28 cellular contexts compared by ENCODE assay signal in the genomic region with DNA sequence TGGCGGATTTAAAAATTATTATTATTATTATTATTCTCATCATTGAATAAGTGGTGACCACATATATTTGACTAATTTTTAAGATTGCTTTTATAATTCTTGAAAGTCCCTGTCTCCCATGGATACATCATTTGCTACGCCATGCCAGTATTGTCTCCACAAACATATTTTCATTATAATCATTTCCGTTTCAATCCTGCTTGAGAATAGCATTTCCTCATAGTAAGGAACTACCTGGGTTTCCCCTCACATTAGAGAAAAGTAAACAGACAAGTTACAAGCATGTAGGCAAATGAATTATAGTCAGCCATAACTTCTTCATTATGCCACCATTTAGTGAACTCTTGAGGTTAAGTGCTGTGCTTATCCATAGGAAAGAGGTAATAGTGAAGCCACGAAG.
"Had no signal": no experiment of that assay in that cellular context is flagged by ENCODE, and none has a peak within 500 bp of the region (broad histone marks: within the 10 kb centered on the region; RNA-seq: fewer than 3 reads in every experiment).

No MANE protein-coding gene starts in this region.

- H3K36me3 Mint-ChIP-seq: naive thymus-derived CD8-positive, alpha-beta T cell; natural killer cell treated with Interleukin-12 subunit alpha and Interleukin-12 subunit beta and Interleukin-15 and Interleukin-18, amount 100 ng/mL, for 72 hours; neural progenitor cell; stimulated activated effector memory CD8-positive, alpha-beta T cell treated with anti-CD3 and anti-CD28 coated beads, Interleukin-12 subunit alpha, Interleukin-12 subunit beta, amount 100 ng/mL, for 72 hours; stimulated activated naive B cell treated with anti-CD40 and anti-IgM and Interleukin-4, amounts not matched to agents 10 μg/mL and 1 μg/mL and 100 μg/mL, for 72 hours; type B pancreatic cell had no signal

- H3K4me2 ChIP-seq: neural progenitor cell had no signal

- FAIRE-seq: small intestine had no signal

- ATAC-seq: naive thymus-derived CD8-positive, alpha-beta T cell; natural killer cell treated with Interleukin-12 subunit alpha and Interleukin-12 subunit beta and Interleukin-15 and Interleukin-18, amount 100 ng/mL, for 72 hours; psoas muscle; right cardiac atrium; right lobe of liver; stimulated activated effector memory CD8-positive, alpha-beta T cell treated with anti-CD3 and anti-CD28 coated beads, Interleukin-12 subunit alpha, Interleukin-12 subunit beta, amount 100 ng/mL, for 72 hours; stimulated activated naive B cell treated with anti-CD40 and anti-IgM and Interleukin-4, amounts not matched to agents 10 μg/mL and 1 μg/mL and 100 μg/mL, for 72 hours; upper lobe of right lung had no signal

- H3K4me3 ChIP-seq: neural progenitor cell, ovary, psoas muscle, right lobe of liver, sigmoid colon, stomach, thoracic aorta, thyroid gland, transverse colon, upper lobe of right lung, uterus had no signal

- H3K27me3 ChIP-seq: neural progenitor cell, ovary, right lobe of liver, sigmoid colon, stomach, thyroid gland, transverse colon, upper lobe of right lung, uterus had no signal

- H2AFZ ChIP-seq: neural progenitor cell, parathyroid adenoma had no signal

- H3K27me3 Mint-ChIP-seq: natural killer cell treated with Interleukin-12 subunit alpha and Interleukin-12 subunit beta and Interleukin-15 and Interleukin-18, amount 100 ng/mL, for 72 hours; stimulated activated naive B cell treated with anti-CD40 and anti-IgM and Interleukin-4, amounts not matched to agents 10 μg/mL and 1 μg/mL and 100 μg/mL, for 72 hours; stimulated activated naive CD8-positive, alpha-beta T cell treated with anti-CD3 and anti-CD28 coated beads, Interleukin-15, Interleukin-2, amounts not matched to agents 100 ng/mL and 50 ng/mL, for 24 hours; type B pancreatic cell had no signal

- H3K27ac ChIP-seq: neural progenitor cell, ovary, parathyroid adenoma, psoas muscle, right lobe of liver, sigmoid colon, stomach, thoracic aorta, thyroid gland, transverse colon, upper lobe of right lung, uterus had no signal

- H3K4me1 Mint-ChIP-seq: naive thymus-derived CD8-positive, alpha-beta T cell; neural progenitor cell; stimulated activated effector memory CD8-positive, alpha-beta T cell treated with anti-CD3 and anti-CD28 coated beads, Interleukin-12 subunit alpha, Interleukin-12 subunit beta, amount 100 ng/mL, for 72 hours; stimulated activated naive B cell treated with anti-CD40 and anti-IgM and Interleukin-4, amounts not matched to agents 10 μg/mL and 1 μg/mL and 100 μg/mL, for 72 hours had no signal

- DNase-seq: naive thymus-derived CD8-positive, alpha-beta T cell; occipital lobe; ovary; posterior cingulate gyrus; psoas muscle; right cardiac atrium; right lobe of liver; sigmoid colon; small intestine; stimulated activated CD4-positive, alpha-beta T cell treated with anti-CD3 and anti-CD28 coated beads, Interleukin-15, amount 100 ng/mL, for 24 hours; stimulated activated CD4-positive, alpha-beta T cell treated with anti-CD3 and anti-CD28 coated beads, Interleukin-2, amount 100 ng/mL, for 24 hours; stimulated activated CD4-positive, alpha-beta T cell treated with anti-CD3 and anti-CD28 coated beads, Interleukin-2, amount 100 ng/mL, for 48 hours; stimulated activated CD4-positive, alpha-beta T cell treated with anti-CD3 and anti-CD28 coated beads, Interleukin-4, amount 100 ng/mL, for 24 hours; stimulated activated naive B cell treated with anti-CD40 and anti-IgM and Interleukin-4, amounts not matched to agents 10 μg/mL and 1 μg/mL and 100 μg/mL, for 72 hours; stimulated activated naive CD4-positive, alpha-beta T cell treated with Interleukin-2 at 50 U/mL for 16 hours; stomach; thyroid gland; transverse colon; upper lobe of right lung; uterus had no signal

- H3K9me3 Mint-ChIP-seq: neural progenitor cell; stimulated activated effector memory CD8-positive, alpha-beta T cell treated with anti-CD3 and anti-CD28 coated beads, Interleukin-12 subunit alpha, Interleukin-12 subunit beta, amount 100 ng/mL, for 72 hours; stimulated activated naive B cell treated with anti-CD40 and anti-IgM and Interleukin-4, amounts not matched to agents 10 μg/mL and 1 μg/mL and 100 μg/mL, for 72 hours; stimulated activated naive CD8-positive, alpha-beta T cell treated with anti-CD3 and anti-CD28 coated beads, Interleukin-15, Interleukin-2, amounts not matched to agents 100 ng/mL and 50 ng/mL, for 24 hours had no signal

- H3K36me3 ChIP-seq: neural progenitor cell, ovary, right lobe of liver, sigmoid colon, stomach, thoracic aorta, thyroid gland, transverse colon, upper lobe of right lung, uterus had no signal

- H3K4me1 ChIP-seq: neural progenitor cell, parathyroid adenoma, right lobe of liver, sigmoid colon, stomach, transverse colon, upper lobe of right lung, uterus had no signal

- H3K79me2 ChIP-seq: parathyroid adenoma had no signal

- H3K27ac Mint-ChIP-seq: naive thymus-derived CD8-positive, alpha-beta T cell; natural killer cell treated with Interleukin-12 subunit alpha and Interleukin-12 subunit beta and Interleukin-15 and Interleukin-18, amount 100 ng/mL, for 72 hours; neural progenitor cell; progenitor cell of endocrine pancreas; stimulated activated effector memory CD8-positive, alpha-beta T cell treated with anti-CD3 and anti-CD28 coated beads, Interleukin-12 subunit alpha, Interleukin-12 subunit beta, amount 100 ng/mL, for 72 hours; stimulated activated naive B cell treated with anti-CD40 and anti-IgM and Interleukin-4, amounts not matched to agents 10 μg/mL and 1 μg/mL and 100 μg/mL, for 72 hours; stimulated activated naive CD8-positive, alpha-beta T cell treated with anti-CD3 and anti-CD28 coated beads, Interleukin-15, Interleukin-2, amounts not matched to agents 100 ng/mL and 50 ng/mL, for 24 hours; type B pancreatic cell had no signal

- H3K4me3 Mint-ChIP-seq: natural killer cell treated with Interleukin-12 subunit alpha and Interleukin-12 subunit beta and Interleukin-15 and Interleukin-18, amount 100 ng/mL, for 72 hours; neural progenitor cell; stimulated activated effector memory CD8-positive, alpha-beta T cell treated with anti-CD3 and anti-CD28 coated beads, Interleukin-12 subunit alpha, Interleukin-12 subunit beta, amount 100 ng/mL, for 72 hours; stimulated activated naive B cell treated with anti-CD40 and anti-IgM and Interleukin-4, amounts not matched to agents 10 μg/mL and 1 μg/mL and 100 μg/mL, for 72 hours; stimulated activated naive CD8-positive, alpha-beta T cell treated with anti-CD3 and anti-CD28 coated beads, Interleukin-15, Interleukin-2, amounts not matched to agents 100 ng/mL and 50 ng/mL, for 24 hours; type B pancreatic cell had no signal
